Comparison of ENCODE assay signal across 1 cellular context in genomic region chr10:102917314-102917961, GRCh38.
TF ChIP-seq lines count a peak whose summit lies in the region.

No MANE protein-coding gene starts in this region.

TF ChIP-seq in HepG2, 621 proteins besides CTCF, POLR2A, EP300 and RAD21 (continued from another document and continues in another):
- no peak for TF ChIP-seq ZNF572 (CRISPR knock-in tag; IDR thresholded peaks at IDR 0.05)
- no peak for TF ChIP-seq HNRNPK (IDR thresholded peaks at IDR 0.05; ENCODE audit: low read depth, low read length, poor library complexity, severe bottlenecking)
- no peak for TF ChIP-seq ZBTB40 (IDR thresholded peaks at IDR 0.05)
- TF ChIP-seq ZBTB40 (CRISPR knock-in tag; IDR thresholded peaks at IDR 0.05) = no peak
- no peak for TF ChIP-seq ZSCAN29 (CRISPR knock-in tag; conservative IDR thresholded peaks at IDR 0.05)
- no peak for TF ChIP-seq STAT5B (CRISPR knock-in tag; IDR thresholded peaks at IDR 0.05)
- peak; percentile 16; the same call in 1 of the 2 replicates for TF ChIP-seq BCL6 (CRISPR knock-in tag; IDR thresholded peaks at IDR 0.05)
- TF ChIP-seq PHB2 (IDR thresholded peaks at IDR 0.05; ENCODE audit: partially characterized antibody) = no peak
- no peak for TF ChIP-seq SRSF4 (IDR thresholded peaks at IDR 0.05; ENCODE audit: low read depth, low read length, poor library complexity, severe bottlenecking)
- TF ChIP-seq YEATS4 (CRISPR knock-in tag; IDR thresholded peaks at IDR 0.05; ENCODE audit: borderline replicate concordance) = no peak; the same call in 1 of the 2 replicates
- TF ChIP-seq HNF1A (IDR thresholded peaks at IDR 0.05; ENCODE audit: low read depth) = no peak
- TF ChIP-seq HNF1A (CRISPR knock-in tag; IDR thresholded peaks at IDR 0.05; ENCODE audit: borderline replicate concordance) = no peak
- TF ChIP-seq SP2 (CRISPR knock-in tag; IDR thresholded peaks at IDR 0.05) = no peak
- TF ChIP-seq JUNB (CRISPR knock-in tag; IDR thresholded peaks at IDR 0.05; ENCODE audit: borderline replicate concordance) = no peak
- TF ChIP-seq, protein P1, sequence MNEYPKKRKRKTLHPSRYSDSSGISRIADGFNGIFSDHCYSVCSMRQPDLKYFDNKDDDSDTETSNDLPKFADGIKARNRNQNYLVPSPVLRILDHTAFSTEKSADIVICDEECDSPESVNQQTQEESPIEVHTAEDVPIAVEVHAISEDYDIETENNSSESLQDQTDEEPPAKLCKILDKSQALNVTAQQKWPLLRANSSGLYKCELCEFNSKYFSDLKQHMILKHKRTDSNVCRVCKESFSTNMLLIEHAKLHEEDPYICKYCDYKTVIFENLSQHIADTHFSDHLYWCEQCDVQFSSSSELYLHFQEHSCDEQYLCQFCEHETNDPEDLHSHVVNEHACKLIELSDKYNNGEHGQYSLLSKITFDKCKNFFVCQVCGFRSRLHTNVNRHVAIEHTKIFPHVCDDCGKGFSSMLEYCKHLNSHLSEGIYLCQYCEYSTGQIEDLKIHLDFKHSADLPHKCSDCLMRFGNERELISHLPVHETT (CRISPR knock-in tag; conservative IDR thresholded peaks at IDR 0.05) = no peak
- TF ChIP-seq FOXK2 (IDR thresholded peaks at IDR 0.05) = no peak
- no peak for TF ChIP-seq ZNF550 (CRISPR knock-in tag; IDR thresholded peaks at IDR 0.05; ENCODE audit: borderline replicate concordance)
- TF ChIP-seq GATAD1 (CRISPR knock-in tag; IDR thresholded peaks at IDR 0.05) = no peak
- TF ChIP-seq, protein P2, sequence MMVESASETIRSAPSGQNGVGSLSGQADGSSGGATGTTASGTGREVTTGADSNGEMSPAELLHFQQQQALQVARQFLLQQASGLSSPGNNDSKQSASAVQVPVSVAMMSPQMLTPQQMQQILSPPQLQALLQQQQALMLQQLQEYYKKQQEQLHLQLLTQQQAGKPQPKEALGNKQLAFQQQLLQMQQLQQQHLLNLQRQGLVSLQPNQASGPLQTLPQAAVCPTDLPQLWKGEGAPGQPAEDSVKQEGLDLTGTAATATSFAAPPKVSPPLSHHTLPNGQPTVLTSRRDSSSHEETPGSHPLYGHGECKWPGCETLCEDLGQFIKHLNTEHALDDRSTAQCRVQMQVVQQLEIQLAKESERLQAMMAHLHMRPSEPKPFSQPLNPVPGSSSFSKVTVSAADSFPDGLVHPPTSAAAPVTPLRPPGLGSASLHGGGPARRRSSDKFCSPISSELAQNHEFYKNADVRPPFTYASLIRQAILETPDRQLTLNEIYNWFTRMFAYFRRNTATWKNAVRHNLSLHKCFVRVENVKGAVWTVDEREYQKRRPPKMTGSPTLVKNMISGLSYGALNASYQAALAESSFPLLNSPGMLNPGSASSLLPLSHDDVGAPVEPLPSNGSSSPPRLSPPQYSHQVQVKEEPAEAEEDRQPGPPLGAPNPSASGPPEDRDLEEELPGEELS (CRISPR knock-in tag; IDR thresholded peaks at IDR 0.05) = no peak
- no peak for TF ChIP-seq XBP1 (CRISPR knock-in tag; IDR thresholded peaks at IDR 0.05)
- no peak for TF ChIP-seq ATF3 (CRISPR knock-in tag; IDR thresholded peaks at IDR 0.05)
- no peak for TF ChIP-seq RCOR2 (CRISPR knock-in tag; IDR thresholded peaks at IDR 0.05)
- TF ChIP-seq MTA1 (CRISPR knock-in tag; IDR thresholded peaks at IDR 0.05; ENCODE audit: borderline replicate concordance) = no peak
- TF ChIP-seq TMF1 (CRISPR knock-in tag; IDR thresholded peaks at IDR 0.05; ENCODE audit: low read depth) = no peak
- no peak for TF ChIP-seq POGK (CRISPR knock-in tag; conservative IDR thresholded peaks at IDR 0.05)
- TF ChIP-seq, protein P3, sequence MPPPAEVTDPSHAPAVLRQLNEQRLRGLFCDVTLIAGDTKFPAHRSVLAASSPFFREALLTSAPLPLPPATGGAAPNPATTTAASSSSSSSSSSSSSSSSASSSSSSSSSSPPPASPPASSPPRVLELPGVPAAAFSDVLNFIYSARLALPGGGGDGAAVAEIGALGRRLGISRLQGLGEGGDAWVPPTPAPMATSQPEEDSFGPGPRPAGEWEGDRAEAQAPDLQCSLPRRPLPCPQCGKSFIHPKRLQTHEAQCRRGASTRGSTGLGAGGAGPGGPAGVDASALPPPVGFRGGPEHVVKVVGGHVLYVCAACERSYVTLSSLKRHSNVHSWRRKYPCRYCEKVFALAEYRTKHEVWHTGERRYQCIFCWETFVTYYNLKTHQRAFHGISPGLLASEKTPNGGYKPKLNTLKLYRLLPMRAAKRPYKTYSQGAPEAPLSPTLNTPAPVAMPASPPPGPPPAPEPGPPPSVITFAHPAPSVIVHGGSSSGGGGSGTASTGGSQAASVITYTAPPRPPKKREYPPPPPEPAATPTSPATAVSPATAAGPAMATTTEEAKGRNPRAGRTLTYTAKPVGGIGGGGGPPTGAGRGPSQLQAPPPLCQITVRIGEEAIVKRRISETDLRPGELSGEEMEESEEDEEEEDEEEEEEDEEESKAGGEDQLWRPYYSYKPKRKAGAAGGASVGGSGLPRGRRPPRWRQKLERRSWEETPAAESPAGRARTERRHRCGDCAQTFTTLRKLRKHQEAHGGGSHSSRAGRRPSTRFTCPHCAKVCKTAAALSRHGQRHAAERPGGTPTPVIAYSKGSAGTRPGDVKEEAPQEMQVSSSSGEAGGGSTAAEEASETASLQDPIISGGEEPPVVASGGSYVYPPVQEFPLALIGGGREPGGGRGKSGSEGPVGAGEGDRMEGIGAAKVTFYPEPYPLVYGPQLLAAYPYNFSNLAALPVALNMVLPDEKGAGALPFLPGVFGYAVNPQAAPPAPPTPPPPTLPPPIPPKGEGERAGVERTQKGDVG (CRISPR knock-in tag; IDR thresholded peaks at IDR 0.05; ENCODE audit: borderline replicate concordance) = no peak
- TF ChIP-seq SMYD3 (CRISPR knock-in tag; IDR thresholded peaks at IDR 0.05) = no peak
- no peak for TF ChIP-seq ZNF124 (CRISPR knock-in tag; IDR thresholded peaks at IDR 0.05)
- no peak for TF ChIP-seq PHF5A (CRISPR knock-in tag; IDR thresholded peaks at IDR 0.05; ENCODE audit: low read depth, unreplicated experiment)
- TF ChIP-seq HES4 (CRISPR knock-in tag; IDR thresholded peaks at IDR 0.05; ENCODE audit: borderline replicate concordance) = peak; percentile 47; the same call in 1 of the 2 replicates
- no peak for TF ChIP-seq ZSCAN22 (CRISPR knock-in tag; IDR thresholded peaks at IDR 0.05)
- 0 out of 2 replicates have a peak, but pooled peaks have one; percentile 52 for TF ChIP-seq ZNF264 (CRISPR knock-in tag; IDR thresholded peaks at IDR 0.05)
